ENCODE assay signal across 1 cellular context in the genomic region with DNA sequence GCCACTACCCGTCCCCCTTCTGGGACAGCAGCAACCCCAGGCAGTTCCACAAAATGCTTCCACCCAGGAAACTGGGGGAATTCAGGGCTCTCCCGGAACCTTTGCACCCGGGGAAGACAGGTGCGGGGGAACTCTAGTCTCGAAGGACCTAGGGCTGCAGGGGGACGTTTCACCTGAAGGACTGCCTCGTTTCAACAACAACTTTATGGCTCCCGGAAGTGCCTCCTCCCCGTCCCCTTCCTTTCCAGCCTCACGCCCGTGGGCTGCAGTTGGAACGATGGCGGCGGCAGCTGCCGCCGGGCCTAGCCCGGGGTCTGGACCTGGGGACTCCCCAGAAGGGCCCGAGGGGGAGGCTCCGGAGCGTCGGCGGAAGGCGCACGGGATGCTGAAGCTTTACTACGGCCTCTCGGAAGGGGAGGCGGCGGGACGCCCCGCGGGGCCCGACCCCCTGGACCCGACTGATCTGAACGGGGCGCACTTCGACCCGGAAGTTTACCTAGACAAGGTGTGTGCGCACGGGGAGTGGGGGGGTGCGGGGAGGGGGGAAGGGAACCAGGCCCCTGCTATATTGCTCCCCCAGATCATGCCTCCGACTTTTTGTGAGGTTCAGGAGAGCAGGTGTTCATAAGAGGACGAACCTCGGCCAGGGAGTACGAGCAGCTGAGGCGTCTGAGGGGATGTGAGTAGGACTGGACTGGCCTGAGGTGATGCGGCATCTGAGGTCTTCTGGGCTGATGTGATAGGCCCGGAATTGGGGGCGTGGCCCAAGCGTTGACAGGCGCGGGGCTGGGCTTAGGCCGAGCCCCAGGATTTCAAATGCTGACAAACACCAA.
TF ChIP-seq lines count a peak whose summit lies in the region.

A gene (plus strand): TSS at position 241 of the 833 bp plus-strand sequence. CDS start 37 bp downstream, at position 278.

TF ChIP-seq in K562, 482 proteins besides CTCF, POLR2A, EP300 and RAD21 (continued from another document and continues in another):
- TF ChIP-seq, protein P1, sequence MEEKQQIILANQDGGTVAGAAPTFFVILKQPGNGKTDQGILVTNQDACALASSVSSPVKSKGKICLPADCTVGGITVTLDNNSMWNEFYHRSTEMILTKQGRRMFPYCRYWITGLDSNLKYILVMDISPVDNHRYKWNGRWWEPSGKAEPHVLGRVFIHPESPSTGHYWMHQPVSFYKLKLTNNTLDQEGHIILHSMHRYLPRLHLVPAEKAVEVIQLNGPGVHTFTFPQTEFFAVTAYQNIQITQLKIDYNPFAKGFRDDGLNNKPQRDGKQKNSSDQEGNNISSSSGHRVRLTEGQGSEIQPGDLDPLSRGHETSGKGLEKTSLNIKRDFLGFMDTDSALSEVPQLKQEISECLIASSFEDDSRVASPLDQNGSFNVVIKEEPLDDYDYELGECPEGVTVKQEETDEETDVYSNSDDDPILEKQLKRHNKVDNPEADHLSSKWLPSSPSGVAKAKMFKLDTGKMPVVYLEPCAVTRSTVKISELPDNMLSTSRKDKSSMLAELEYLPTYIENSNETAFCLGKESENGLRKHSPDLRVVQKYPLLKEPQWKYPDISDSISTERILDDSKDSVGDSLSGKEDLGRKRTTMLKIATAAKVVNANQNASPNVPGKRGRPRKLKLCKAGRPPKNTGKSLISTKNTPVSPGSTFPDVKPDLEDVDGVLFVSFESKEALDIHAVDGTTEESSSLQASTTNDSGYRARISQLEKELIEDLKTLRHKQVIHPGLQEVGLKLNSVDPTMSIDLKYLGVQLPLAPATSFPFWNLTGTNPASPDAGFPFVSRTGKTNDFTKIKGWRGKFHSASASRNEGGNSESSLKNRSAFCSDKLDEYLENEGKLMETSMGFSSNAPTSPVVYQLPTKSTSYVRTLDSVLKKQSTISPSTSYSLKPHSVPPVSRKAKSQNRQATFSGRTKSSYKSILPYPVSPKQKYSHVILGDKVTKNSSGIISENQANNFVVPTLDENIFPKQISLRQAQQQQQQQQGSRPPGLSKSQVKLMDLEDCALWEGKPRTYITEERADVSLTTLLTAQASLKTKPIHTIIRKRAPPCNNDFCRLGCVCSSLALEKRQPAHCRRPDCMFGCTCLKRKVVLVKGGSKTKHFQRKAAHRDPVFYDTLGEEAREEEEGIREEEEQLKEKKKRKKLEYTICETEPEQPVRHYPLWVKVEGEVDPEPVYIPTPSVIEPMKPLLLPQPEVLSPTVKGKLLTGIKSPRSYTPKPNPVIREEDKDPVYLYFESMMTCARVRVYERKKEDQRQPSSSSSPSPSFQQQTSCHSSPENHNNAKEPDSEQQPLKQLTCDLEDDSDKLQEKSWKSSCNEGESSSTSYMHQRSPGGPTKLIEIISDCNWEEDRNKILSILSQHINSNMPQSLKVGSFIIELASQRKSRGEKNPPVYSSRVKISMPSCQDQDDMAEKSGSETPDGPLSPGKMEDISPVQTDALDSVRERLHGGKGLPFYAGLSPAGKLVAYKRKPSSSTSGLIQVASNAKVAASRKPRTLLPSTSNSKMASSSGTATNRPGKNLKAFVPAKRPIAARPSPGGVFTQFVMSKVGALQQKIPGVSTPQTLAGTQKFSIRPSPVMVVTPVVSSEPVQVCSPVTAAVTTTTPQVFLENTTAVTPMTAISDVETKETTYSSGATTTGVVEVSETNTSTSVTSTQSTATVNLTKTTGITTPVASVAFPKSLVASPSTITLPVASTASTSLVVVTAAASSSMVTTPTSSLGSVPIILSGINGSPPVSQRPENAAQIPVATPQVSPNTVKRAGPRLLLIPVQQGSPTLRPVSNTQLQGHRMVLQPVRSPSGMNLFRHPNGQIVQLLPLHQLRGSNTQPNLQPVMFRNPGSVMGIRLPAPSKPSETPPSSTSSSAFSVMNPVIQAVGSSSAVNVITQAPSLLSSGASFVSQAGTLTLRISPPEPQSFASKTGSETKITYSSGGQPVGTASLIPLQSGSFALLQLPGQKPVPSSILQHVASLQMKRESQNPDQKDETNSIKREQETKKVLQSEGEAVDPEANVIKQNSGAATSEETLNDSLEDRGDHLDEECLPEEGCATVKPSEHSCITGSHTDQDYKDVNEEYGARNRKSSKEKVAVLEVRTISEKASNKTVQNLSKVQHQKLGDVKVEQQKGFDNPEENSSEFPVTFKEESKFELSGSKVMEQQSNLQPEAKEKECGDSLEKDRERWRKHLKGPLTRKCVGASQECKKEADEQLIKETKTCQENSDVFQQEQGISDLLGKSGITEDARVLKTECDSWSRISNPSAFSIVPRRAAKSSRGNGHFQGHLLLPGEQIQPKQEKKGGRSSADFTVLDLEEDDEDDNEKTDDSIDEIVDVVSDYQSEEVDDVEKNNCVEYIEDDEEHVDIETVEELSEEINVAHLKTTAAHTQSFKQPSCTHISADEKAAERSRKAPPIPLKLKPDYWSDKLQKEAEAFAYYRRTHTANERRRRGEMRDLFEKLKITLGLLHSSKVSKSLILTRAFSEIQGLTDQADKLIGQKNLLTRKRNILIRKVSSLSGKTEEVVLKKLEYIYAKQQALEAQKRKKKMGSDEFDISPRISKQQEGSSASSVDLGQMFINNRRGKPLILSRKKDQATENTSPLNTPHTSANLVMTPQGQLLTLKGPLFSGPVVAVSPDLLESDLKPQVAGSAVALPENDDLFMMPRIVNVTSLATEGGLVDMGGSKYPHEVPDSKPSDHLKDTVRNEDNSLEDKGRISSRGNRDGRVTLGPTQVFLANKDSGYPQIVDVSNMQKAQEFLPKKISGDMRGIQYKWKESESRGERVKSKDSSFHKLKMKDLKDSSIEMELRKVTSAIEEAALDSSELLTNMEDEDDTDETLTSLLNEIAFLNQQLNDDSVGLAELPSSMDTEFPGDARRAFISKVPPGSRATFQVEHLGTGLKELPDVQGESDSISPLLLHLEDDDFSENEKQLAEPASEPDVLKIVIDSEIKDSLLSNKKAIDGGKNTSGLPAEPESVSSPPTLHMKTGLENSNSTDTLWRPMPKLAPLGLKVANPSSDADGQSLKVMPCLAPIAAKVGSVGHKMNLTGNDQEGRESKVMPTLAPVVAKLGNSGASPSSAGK (IDR thresholded peaks at IDR 0.05): no peak
- TF ChIP-seq MTA3 (IDR thresholded peaks at IDR 0.05; ENCODE audit: borderline replicate concordance) (peak; percentile 87), L3MBTL2 (IDR thresholded peaks at IDR 0.05) (peak; percentile 57), ARID2 (IDR thresholded peaks at IDR 0.05) (no peak), ZNF668 (CRISPR knock-in tag; IDR thresholded peaks at IDR 0.05) (no peak), KLF1 (tag; IDR thresholded peaks at IDR 0.05) (peak; percentile 93), RFX1 (IDR thresholded peaks at IDR 0.05) (no peak), RBM17 (IDR thresholded peaks at IDR 0.05; ENCODE audit: borderline replicate concordance, low read depth, low read length) (no peak), ZKSCAN3 (CRISPR knock-in tag; IDR thresholded peaks at IDR 0.05) (no peak), FOS (IDR thresholded peaks at IDR 0.05; ENCODE audit: extremely low read depth, insufficient read length) (no peak), RNF2 (IDR thresholded peaks at IDR 0.05) (peak; percentile 86), PHB2 (IDR thresholded peaks at IDR 0.05; ENCODE audit: low read depth) (no peak), RBM15 (IDR thresholded peaks at IDR 0.05; ENCODE audit: insufficient read depth, low read length) (no peak), ZNF174 (CRISPR knock-in tag; IDR thresholded peaks at IDR 0.05) (no peak), ZNF133 (CRISPR knock-in tag; IDR thresholded peaks at IDR 0.05) (no peak), ZNF695 (CRISPR knock-in tag; IDR thresholded peaks at IDR 0.05) (no peak), BRD4 (IDR thresholded peaks at IDR 0.05) (peak; percentile 81; the same call in 1 of the 2 replicates), GABPB1 (CRISPR knock-in tag; IDR thresholded peaks at IDR 0.05) (peak; percentile 99)
- TF ChIP-seq, protein P2, sequence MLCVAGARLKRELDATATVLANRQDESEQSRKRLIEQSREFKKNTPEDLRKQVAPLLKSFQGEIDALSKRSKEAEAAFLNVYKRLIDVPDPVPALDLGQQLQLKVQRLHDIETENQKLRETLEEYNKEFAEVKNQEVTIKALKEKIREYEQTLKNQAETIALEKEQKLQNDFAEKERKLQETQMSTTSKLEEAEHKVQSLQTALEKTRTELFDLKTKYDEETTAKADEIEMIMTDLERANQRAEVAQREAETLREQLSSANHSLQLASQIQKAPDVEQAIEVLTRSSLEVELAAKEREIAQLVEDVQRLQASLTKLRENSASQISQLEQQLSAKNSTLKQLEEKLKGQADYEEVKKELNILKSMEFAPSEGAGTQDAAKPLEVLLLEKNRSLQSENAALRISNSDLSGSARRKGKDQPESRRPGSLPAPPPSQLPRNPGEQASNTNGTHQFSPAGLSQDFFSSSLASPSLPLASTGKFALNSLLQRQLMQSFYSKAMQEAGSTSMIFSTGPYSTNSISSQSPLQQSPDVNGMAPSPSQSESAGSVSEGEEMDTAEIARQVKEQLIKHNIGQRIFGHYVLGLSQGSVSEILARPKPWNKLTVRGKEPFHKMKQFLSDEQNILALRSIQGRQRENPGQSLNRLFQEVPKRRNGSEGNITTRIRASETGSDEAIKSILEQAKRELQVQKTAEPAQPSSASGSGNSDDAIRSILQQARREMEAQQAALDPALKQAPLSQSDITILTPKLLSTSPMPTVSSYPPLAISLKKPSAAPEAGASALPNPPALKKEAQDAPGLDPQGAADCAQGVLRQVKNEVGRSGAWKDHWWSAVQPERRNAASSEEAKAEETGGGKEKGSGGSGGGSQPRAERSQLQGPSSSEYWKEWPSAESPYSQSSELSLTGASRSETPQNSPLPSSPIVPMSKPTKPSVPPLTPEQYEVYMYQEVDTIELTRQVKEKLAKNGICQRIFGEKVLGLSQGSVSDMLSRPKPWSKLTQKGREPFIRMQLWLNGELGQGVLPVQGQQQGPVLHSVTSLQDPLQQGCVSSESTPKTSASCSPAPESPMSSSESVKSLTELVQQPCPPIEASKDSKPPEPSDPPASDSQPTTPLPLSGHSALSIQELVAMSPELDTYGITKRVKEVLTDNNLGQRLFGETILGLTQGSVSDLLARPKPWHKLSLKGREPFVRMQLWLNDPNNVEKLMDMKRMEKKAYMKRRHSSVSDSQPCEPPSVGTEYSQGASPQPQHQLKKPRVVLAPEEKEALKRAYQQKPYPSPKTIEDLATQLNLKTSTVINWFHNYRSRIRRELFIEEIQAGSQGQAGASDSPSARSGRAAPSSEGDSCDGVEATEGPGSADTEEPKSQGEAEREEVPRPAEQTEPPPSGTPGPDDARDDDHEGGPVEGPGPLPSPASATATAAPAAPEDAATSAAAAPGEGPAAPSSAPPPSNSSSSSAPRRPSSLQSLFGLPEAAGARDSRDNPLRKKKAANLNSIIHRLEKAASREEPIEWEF (CRISPR knock-in tag; IDR thresholded peaks at IDR 0.05): no peak
- TF ChIP-seq, protein P3, sequence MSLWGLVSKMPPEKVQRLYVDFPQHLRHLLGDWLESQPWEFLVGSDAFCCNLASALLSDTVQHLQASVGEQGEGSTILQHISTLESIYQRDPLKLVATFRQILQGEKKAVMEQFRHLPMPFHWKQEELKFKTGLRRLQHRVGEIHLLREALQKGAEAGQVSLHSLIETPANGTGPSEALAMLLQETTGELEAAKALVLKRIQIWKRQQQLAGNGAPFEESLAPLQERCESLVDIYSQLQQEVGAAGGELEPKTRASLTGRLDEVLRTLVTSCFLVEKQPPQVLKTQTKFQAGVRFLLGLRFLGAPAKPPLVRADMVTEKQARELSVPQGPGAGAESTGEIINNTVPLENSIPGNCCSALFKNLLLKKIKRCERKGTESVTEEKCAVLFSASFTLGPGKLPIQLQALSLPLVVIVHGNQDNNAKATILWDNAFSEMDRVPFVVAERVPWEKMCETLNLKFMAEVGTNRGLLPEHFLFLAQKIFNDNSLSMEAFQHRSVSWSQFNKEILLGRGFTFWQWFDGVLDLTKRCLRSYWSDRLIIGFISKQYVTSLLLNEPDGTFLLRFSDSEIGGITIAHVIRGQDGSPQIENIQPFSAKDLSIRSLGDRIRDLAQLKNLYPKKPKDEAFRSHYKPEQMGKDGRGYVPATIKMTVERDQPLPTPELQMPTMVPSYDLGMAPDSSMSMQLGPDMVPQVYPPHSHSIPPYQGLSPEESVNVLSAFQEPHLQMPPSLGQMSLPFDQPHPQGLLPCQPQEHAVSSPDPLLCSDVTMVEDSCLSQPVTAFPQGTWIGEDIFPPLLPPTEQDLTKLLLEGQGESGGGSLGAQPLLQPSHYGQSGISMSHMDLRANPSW (CRISPR knock-in tag; IDR thresholded peaks at IDR 0.05): no peak
- TF ChIP-seq, protein P4, sequence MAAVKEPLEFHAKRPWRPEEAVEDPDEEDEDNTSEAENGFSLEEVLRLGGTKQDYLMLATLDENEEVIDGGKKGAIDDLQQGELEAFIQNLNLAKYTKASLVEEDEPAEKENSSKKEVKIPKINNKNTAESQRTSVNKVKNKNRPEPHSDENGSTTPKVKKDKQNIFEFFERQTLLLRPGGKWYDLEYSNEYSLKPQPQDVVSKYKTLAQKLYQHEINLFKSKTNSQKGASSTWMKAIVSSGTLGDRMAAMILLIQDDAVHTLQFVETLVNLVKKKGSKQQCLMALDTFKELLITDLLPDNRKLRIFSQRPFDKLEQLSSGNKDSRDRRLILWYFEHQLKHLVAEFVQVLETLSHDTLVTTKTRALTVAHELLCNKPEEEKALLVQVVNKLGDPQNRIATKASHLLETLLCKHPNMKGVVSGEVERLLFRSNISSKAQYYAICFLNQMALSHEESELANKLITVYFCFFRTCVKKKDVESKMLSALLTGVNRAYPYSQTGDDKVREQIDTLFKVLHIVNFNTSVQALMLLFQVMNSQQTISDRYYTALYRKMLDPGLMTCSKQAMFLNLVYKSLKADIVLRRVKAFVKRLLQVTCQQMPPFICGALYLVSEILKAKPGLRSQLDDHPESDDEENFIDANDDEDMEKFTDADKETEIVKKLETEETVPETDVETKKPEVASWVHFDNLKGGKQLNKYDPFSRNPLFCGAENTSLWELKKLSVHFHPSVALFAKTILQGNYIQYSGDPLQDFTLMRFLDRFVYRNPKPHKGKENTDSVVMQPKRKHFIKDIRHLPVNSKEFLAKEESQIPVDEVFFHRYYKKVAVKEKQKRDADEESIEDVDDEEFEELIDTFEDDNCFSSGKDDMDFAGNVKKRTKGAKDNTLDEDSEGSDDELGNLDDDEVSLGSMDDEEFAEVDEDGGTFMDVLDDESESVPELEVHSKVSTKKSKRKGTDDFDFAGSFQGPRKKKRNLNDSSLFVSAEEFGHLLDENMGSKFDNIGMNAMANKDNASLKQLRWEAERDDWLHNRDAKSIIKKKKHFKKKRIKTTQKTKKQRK (IDR thresholded peaks at IDR 0.05; ENCODE audit: borderline replicate concordance, low read depth, low read length): no peak
- TF ChIP-seq, protein P5, sequence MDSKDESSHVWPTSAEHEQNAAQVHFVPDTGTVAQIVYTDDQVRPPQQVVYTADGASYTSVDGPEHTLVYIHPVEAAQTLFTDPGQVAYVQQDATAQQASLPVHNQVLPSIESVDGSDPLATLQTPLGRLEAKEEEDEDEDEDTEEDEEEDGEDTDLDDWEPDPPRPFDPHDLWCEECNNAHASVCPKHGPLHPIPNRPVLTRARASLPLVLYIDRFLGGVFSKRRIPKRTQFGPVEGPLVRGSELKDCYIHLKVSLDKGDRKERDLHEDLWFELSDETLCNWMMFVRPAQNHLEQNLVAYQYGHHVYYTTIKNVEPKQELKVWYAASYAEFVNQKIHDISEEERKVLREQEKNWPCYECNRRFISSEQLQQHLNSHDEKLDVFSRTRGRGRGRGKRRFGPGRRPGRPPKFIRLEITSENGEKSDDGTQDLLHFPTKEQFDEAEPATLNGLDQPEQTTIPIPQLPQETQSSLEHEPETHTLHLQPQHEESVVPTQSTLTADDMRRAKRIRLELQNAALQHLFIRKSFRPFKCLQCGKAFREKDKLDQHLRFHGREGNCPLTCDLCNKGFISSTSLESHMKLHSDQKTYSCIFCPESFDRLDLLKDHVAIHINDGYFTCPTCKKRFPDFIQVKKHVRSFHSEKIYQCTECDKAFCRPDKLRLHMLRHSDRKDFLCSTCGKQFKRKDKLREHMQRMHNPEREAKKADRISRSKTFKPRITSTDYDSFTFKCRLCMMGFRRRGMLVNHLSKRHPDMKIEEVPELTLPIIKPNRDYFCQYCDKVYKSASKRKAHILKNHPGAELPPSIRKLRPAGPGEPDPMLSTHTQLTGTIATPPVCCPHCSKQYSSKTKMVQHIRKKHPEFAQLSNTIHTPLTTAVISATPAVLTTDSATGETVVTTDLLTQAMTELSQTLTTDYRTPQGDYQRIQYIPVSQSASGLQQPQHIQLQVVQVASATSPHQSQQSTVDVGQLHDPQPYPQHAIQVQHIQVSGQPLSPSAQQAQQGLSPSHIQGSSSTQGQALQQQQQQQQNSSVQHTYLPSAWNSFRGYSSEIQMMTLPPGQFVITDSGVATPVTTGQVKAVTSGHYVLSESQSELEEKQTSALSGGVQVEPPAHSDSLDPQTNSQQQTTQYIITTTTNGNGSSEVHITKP (IDR thresholded peaks at IDR 0.05; ENCODE audit: partially characterized antibody): peak; percentile 47
